Comparison of ENCODE assay signal across 14 cellular contexts in genomic region chr2:119715409-119716295, GRCh38.
"Had no signal": no experiment of that assay in that cellular context is flagged by ENCODE, and none has a peak within 500 bp of the region (broad histone marks: within the 10 kb centered on the region; RNA-seq: fewer than 3 reads in every experiment).

No MANE protein-coding gene starts in this region.

- H3K4me1 Mint-ChIP-seq: stimulated activated memory B cell treated with anti-CD40 and anti-IgM and Interleukin-4, amounts not matched to agents 10 μg/mL and 1 μg/mL and 100 μg/mL, for 72 hours had no signal

- H3K36me3 Mint-ChIP-seq: activated naive CD8-positive, alpha-beta T cell treated with anti-CD3 and anti-CD28 coated beads, Interleukin-2, amount 10 ng/mL, durations not matched to agents 7 days and 5 days; natural killer cell treated with Interleukin-12 subunit alpha and Interleukin-12 subunit beta and Interleukin-15 and Interleukin-18, amount 100 ng/mL, for 72 hours; stimulated activated memory B cell treated with anti-CD40 and anti-IgM and Interleukin-4, amounts not matched to agents 10 μg/mL and 1 μg/mL and 100 μg/mL, for 72 hours; T-cell had no signal

- H3K27me3 Mint-ChIP-seq: activated CD4-positive, alpha-beta memory T cell treated with anti-CD3 and anti-CD28 coated beads, Interleukin-2, amount 10 ng/mL, durations not matched to agents 7 days and 5 days had no signal

- H3K36me3 ChIP-seq: esophagus muscularis mucosa, heart left ventricle, left lung had no signal

- H3K9me3 Mint-ChIP-seq: activated CD4-positive, alpha-beta memory T cell treated with anti-CD3 and anti-CD28 coated beads, Interleukin-2, amount 10 ng/mL, durations not matched to agents 7 days and 5 days; natural killer cell treated with Interleukin-12 subunit alpha and Interleukin-12 subunit beta and Interleukin-15 and Interleukin-18, amount 100 ng/mL, for 72 hours; stimulated activated memory B cell treated with anti-CD40 and anti-IgM and Interleukin-4, amounts not matched to agents 10 μg/mL and 1 μg/mL and 100 μg/mL, for 72 hours; T-cell had no signal

- H3K9me3 ChIP-seq: esophagus muscularis mucosa, heart left ventricle, left lung, mucosa of descending colon had no signal

- H3K4me1 ChIP-seq: left lung had no signal

- H3K27ac ChIP-seq: esophagus muscularis mucosa, heart left ventricle, left lung, VCaP had no signal

- H3K27ac Mint-ChIP-seq: activated CD4-positive, alpha-beta memory T cell treated with anti-CD3 and anti-CD28 coated beads, Interleukin-2, amount 10 ng/mL, durations not matched to agents 7 days and 5 days; activated naive CD8-positive, alpha-beta T cell treated with anti-CD3 and anti-CD28 coated beads, Interleukin-2, amount 10 ng/mL, durations not matched to agents 7 days and 5 days; natural killer cell treated with Interleukin-12 subunit alpha and Interleukin-12 subunit beta and Interleukin-15 and Interleukin-18, amount 100 ng/mL, for 72 hours; stimulated activated memory B cell treated with anti-CD40 and anti-IgM and Interleukin-4, amounts not matched to agents 10 μg/mL and 1 μg/mL and 100 μg/mL, for 72 hours; T-cell had no signal

- DNase-seq: activated CD4-positive, alpha-beta memory T cell treated with anti-CD3 and anti-CD28 coated beads, Interleukin-2, amount 10 ng/mL, durations not matched to agents 7 days and 5 days; activated naive CD8-positive, alpha-beta T cell treated with anti-CD3 and anti-CD28 coated beads, Interleukin-2, amount 10 ng/mL, durations not matched to agents 7 days and 5 days; activated T-cell treated with anti-CD3 and anti-CD28 coated beads, Interleukin-2, amount 50 U/mL, for 48 hours; heart left ventricle; mucosa of descending colon; small intestine; T-cell; T1000; trophoblast cell had no signal

- ATAC-seq: left lung; mucosa of descending colon; natural killer cell treated with Interleukin-12 subunit alpha and Interleukin-12 subunit beta and Interleukin-15 and Interleukin-18, amount 100 ng/mL, for 72 hours; stimulated activated memory B cell treated with anti-CD40 and anti-IgM and Interleukin-4, amounts not matched to agents 10 μg/mL and 1 μg/mL and 100 μg/mL, for 72 hours; T-cell had no signal

- H3K27me3 ChIP-seq: heart left ventricle, left lung had no signal

- H3K4me3 ChIP-seq: esophagus muscularis mucosa, heart left ventricle, left lung, mucosa of descending colon had no signal

- H3K4me3 Mint-ChIP-seq: activated CD4-positive, alpha-beta memory T cell treated with anti-CD3 and anti-CD28 coated beads, Interleukin-2, amount 10 ng/mL, durations not matched to agents 7 days and 5 days; activated naive CD8-positive, alpha-beta T cell treated with anti-CD3 and anti-CD28 coated beads, Interleukin-2, amount 10 ng/mL, durations not matched to agents 7 days and 5 days; natural killer cell treated with Interleukin-12 subunit alpha and Interleukin-12 subunit beta and Interleukin-15 and Interleukin-18, amount 100 ng/mL, for 72 hours; stimulated activated memory B cell treated with anti-CD40 and anti-IgM and Interleukin-4, amounts not matched to agents 10 μg/mL and 1 μg/mL and 100 μg/mL, for 72 hours; T-cell had no signal
